ENCODE assay signal across 11 cellular contexts in genomic region chr12:7101694-7102131, GRCh38. TPM values are rescaled to one million over a fixed set of nuclear protein-coding genes. Genes with fewer than 3 reads are reported as not detected.
DNase-seq lines count a peak whose midpoint lies in the region; ATAC-seq and TF ChIP-seq lines count a peak whose summit lies in the region.
"Had no signal": no experiment of that assay in that cellular context is flagged by ENCODE, and none has a peak within 500 bp of the region (broad histone marks: within the 10 kb centered on the region; RNA-seq: fewer than 3 reads in every experiment).

No MANE protein-coding gene starts in this region.

- H3K4me1 Mint-ChIP-seq in T-helper 17 cell, result peaks cover 16% of the 10 kb centered on the region

- POLR2A ChIA-PET in HEK293 (lab: Yijun Ruan, JAX), result no interaction called here

- DNase-seq in T-helper 17 cell (no peak), mesenteric fat pad (ENCODE audit: low spot score) (peak; percentile 57)
- DNase-seq in effector CD8-positive, alpha-beta T cell (lab: John Stamatoyannopoulos, UW), result no peak
- DNase-seq: MM.1S, small intestine had no signal

- peaks cover 3% of the 10 kb centered on the region for H3K36me3 Mint-ChIP-seq in T-helper 17 cell (ENCODE audit: low read depth)

- H3K4me3 ChIP-seq in HEK293 (ENCODE audit: low read depth, low read length), result no peak overlapping the region

- TF ChIP-seq CTCF in HEK293 (tag by site-specific recombination; IDR thresholded peaks at IDR 0.05), result no peak

- no peak overlapping the region for H3K27ac ChIP-seq in HEK293 (ENCODE audit: extremely low read depth, low read depth, low read length)

- no peaks in the 10 kb centered on the region for H3K4me1 ChIP-seq in HEK293 (ENCODE audit: control insufficient read depth, insufficient read depth, low read length)

- no peak for TF ChIP-seq POLR2A in GM18505 (IDR thresholded peaks at IDR 0.05; ENCODE audit: borderline replicate concordance, extremely low read depth, insufficient read depth, insufficient read length)

- H3K27ac Mint-ChIP-seq in T-helper 17 cell, result peak overlapping the region; percentile 85

- no peak for ATAC-seq in T-helper 17 cell
- ATAC-seq in HG03108 (IDR thresholded peaks at IDR 0.05; ENCODE audit: unreplicated experiment), result no peak
- ATAC-seq in GM18505 (IDR thresholded peaks at IDR 0.05; ENCODE audit: unreplicated experiment), result no peak

- H3K36me3 ChIP-seq in HEK293 (ENCODE audit: control insufficient read depth in 2 of 2, insufficient read depth in 1 of 2, low read length in 2 of 2), result peaks cover 0 to 29% of the 10 kb centered on the region in 2 experiments; a peak in 1 of 3 replicates

- H3K9me3 ChIP-seq in HEK293 (ENCODE audit: control insufficient read depth, insufficient read depth, low read depth, low read length) (no peaks in the 10 kb centered on the region), T-helper 17 cell (ENCODE audit: control insufficient read depth, low read length, poor library complexity, severe bottlenecking) (no peaks in the 10 kb centered on the region)

- H3K4me3 Mint-ChIP-seq in T-helper 17 cell, result no peak overlapping the region

- H3K27me3 Mint-ChIP-seq in T-helper 17 cell, result no peaks in the 10 kb centered on the region

- CTCF ChIA-PET in HEK293 (lab: Yijun Ruan, JAX), result interaction anchor here (1.6 to 4.6 kb wide), 2 partner anchors 10 to 157 kb away, joined by 5 to 32 read pairs; partner anchors contain the start of gene C12orf57

TF ChIP-seq in HEK293, 187 proteins besides CTCF, POLR2A, EP300 and RAD21:
- 0 out of 2 replicates have a peak, but pooled peaks have one; percentile 27 for TF ChIP-seq GLIS1 (tag by site-specific recombination; IDR thresholded peaks at IDR 0.05)
- TF ChIP-seq ZNF555 (tag by site-specific recombination; conservative IDR thresholded peaks at IDR 0.05), result no peak
- TF ChIP-seq ZNF521 (tag by site-specific recombination; IDR thresholded peaks at IDR 0.05), result no peak

RNA-seq across cellular contexts. Expression of gene C1RL, which starts 7.3 kb away (rescaled TPM):
- total RNA-seq in T-helper 17 cell (10 to 100 TPM; 21.4 to 27.2 TPM), mesenteric fat pad (68.8 TPM)

RNA-seq across cellular contexts. Expression of gene C1R, which starts 9.5 kb away (rescaled TPM):
- 1 to 10 TPM; 3.4 to 7.2 TPM for total RNA-seq in T-helper 17 cell
- total RNA-seq in mesenteric fat pad, result 789 TPM

RNA-seq across cellular contexts. Expression of gene RBP5, which starts 27.0 kb away (rescaled TPM):
- total RNA-seq in T-helper 17 cell, result not detected
- 1.1 TPM for total RNA-seq in mesenteric fat pad
- total RNA-seq: fibroblast of lung, lung microvascular endothelial cell, SK-MEL-5 had no signal

RNA-seq across cellular contexts. Expression of gene CLSTN3, which starts 28.5 kb away (rescaled TPM):
- total RNA-seq in T-helper 17 cell (10 to 100 TPM; 45.8 to 62.6 TPM), mesenteric fat pad (15.4 TPM)

RNA-seq across cellular contexts. Expression of gene C1S, which starts 41.2 kb away (rescaled TPM):
- total RNA-seq in T-helper 17 cell, result 1 to 10 TPM; 2.9 to 3.0 TPM
- total RNA-seq in mesenteric fat pad, result 593 TPM

Comparison
In these comparisons a context has a peak if more than half of its experiments do, and no peak if none do; other contexts are left out.
1. RNA of gene C1R, which starts 9.5 kb away (total RNA-seq): 789 TPM in mesenteric fat pad (single experiment); 3.4 to 7.2 TPM in T-helper 17 cell; every median in the first group is over 10 times any median in the second.